In genomic region chr5:140109818-140110733, GRCh38 we compare ENCODE assay signal across 11 cellular contexts. TPM values are rescaled to one million over a fixed set of nuclear protein-coding genes. Genes with fewer than 3 reads are reported as not detected.
DNase-seq lines count a peak whose midpoint lies in the region; ATAC-seq and TF ChIP-seq lines count a peak whose summit lies in the region.
"Had no signal": no experiment of that assay in that cellular context is flagged by ENCODE, and none has a peak within 500 bp of the region (broad histone marks: within the 10 kb centered on the region; RNA-seq: fewer than 3 reads in every experiment).

No MANE protein-coding gene starts in this region.

- BruUV-seq in OCI-LY7 (replicated peaks; lab: Mats Ljungman, UMichigan) (no TSS peak), mammary epithelial cell (replicated peaks; lab: Mats Ljungman, UMichigan) (no TSS peak)

- H3K27me3 ChIP-seq in mammary epithelial cell (ENCODE audit: insufficient read depth, low read length) = no peaks in the 10 kb centered on the region
- no peaks in the 10 kb centered on the region for H3K27me3 ChIP-seq in psoas muscle (ENCODE audit: insufficient read depth in 3 of 3, low read length in 2 of 3)
- H3K27me3 ChIP-seq: Peyer's patch had no signal

- peaks cover 56% of the 10 kb centered on the region for H3K4me1 Mint-ChIP-seq in activated CD4-positive, alpha-beta T cell treated with anti-CD3 and anti-CD28 coated beads, Interleukin-2, amount 10 ng/mL, durations not matched to agents 7 days and 5 days

- intact Hi-C loops in OCI-LY7 (cut with micrococcal nuclease; ENCODE audit: unreplicated experiment) = loop anchor here (5.0 to 10.0 kb wide), 4 partner anchors 38 to 545 kb away; partner anchors contain the start of genes ANKHD1, HBEGF and UBE2D2
- intact Hi-C loops in mammary epithelial cell (cut with micrococcal nuclease) = loop anchor here (2.0 to 5.0 kb wide), 2 partner anchors 32 to 35 kb away; no protein-coding TSS in a partner anchor
- intact Hi-C loops in psoas muscle (cut with DNase I) = loop anchor here (5.0 kb wide), 1 partner anchor 37 kb away; no protein-coding TSS in a partner anchor

- dilution Hi-C loops in mammary epithelial cell (cut with HindIII; ENCODE audit: low sequenced_read_pairs) = no loop called here

- 83% methylated on average over 2 of the region's 2 CpGs for WGBS in mammary epithelial cell (ENCODE audit: low coverage, missing lambda C conversion rate)
- 94 to 95% (median 94%) methylated on average over 2 of the region's 2 CpGs for WGBS in psoas muscle, 3 donors

- H3K27me3 Mint-ChIP-seq in activated CD4-positive, alpha-beta T cell treated with anti-CD3 and anti-CD28 coated beads, Interleukin-2, amount 10 ng/mL, durations not matched to agents 7 days and 5 days = peaks cover 30% of the 10 kb centered on the region

- H3K9ac ChIP-seq in mammary epithelial cell (ENCODE audit: insufficient read depth, low read length) = no peak overlapping the region

- H3K79me2 ChIP-seq in OCI-LY7 (ENCODE audit: insufficient read depth, low read depth, low read length) (peaks cover 56% of the 10 kb centered on the region), mammary epithelial cell (ENCODE audit: insufficient read depth, low read length) (peaks cover 69% of the 10 kb centered on the region)

- in situ Hi-C loops in mammary epithelial cell (cut with MboI; ENCODE audit: low sequenced_read_pairs in 2 of 2) = no loop called here

- H4K20me1 ChIP-seq in OCI-LY7 (ENCODE audit: insufficient read depth, low read length) = peaks cover 16% of the 10 kb centered on the region
- no peaks in the 10 kb centered on the region for H4K20me1 ChIP-seq in mammary epithelial cell (ENCODE audit: insufficient read depth, low read length)

- no peaks in the 10 kb centered on the region for H3K9me3 Mint-ChIP-seq in activated CD4-positive, alpha-beta T cell treated with anti-CD3 and anti-CD28 coated beads, Interleukin-2, amount 10 ng/mL, durations not matched to agents 7 days and 5 days

- H3K36me3 ChIP-seq in OCI-LY7 (ENCODE audit: insufficient read depth, low read length) (0 out of 2 replicates have a peak, but pooled peaks cover 2% of the 10 kb centered on the region), mammary epithelial cell (ENCODE audit: insufficient read depth, low read length) (no peaks in the 10 kb centered on the region), psoas muscle (ENCODE audit: insufficient read depth in 1 of 2, low read depth in 1 of 2) (no peaks in the 10 kb centered on the region)
- H3K36me3 ChIP-seq: Peyer's patch had no signal

- H3K9me2 ChIP-seq in OCI-LY7 (ENCODE audit: insufficient read depth, low read length) = no peaks in the 10 kb centered on the region

- ATAC-seq in psoas muscle (no peak), HG03439 (IDR thresholded peaks at IDR 0.05; ENCODE audit: unreplicated experiment) (no peak)

- POLR2A ChIA-PET in activated CD4-positive, alpha-beta T cell treated with anti-CD3 and anti-CD28 coated beads, Interleukin-2, amount 10 ng/mL, durations not matched to agents 7 days and 5 days (lab: Charles Lee) = no interaction called here
- POLR2A ChIA-PET in OCI-LY7 (lab: Charles Lee) = interaction anchor here (0.6 kb wide), 2 partner anchors 325 to 855 kb away, joined by 3 to 4 read pairs; no protein-coding TSS in a partner anchor

- no peak overlapping the region for H2AFZ ChIP-seq in OCI-LY7 (ENCODE audit: low read length)
- H2AFZ ChIP-seq in mammary epithelial cell (ENCODE audit: low read depth, low read length) = no peak overlapping the region

- TF ChIP-seq CTCF in OCI-LY7 (conservative IDR thresholded peaks at IDR 0.05; ENCODE audit: low read length) (no peak), mammary epithelial cell (conservative IDR thresholded peaks at IDR 0.05 in 1 of 2, IDR thresholded peaks at IDR 0.05 in 1 of 2; ENCODE audit: extremely low read depth in 1 of 2, insufficient read depth in 1 of 2, low read depth in 1 of 2, low read length in 2 of 2) (no peak), psoas muscle (IDR thresholded peaks at IDR 0.05) (no peak)

- H3K9me3 ChIP-seq in OCI-LY7 (ENCODE audit: low read length) = no peaks in the 10 kb centered on the region
- H3K9me3 ChIP-seq in mammary epithelial cell (replicated peaks; ENCODE audit: insufficient read depth, low read length) = no peaks in the 10 kb centered on the region
- no peaks in the 10 kb centered on the region for H3K9me3 ChIP-seq in psoas muscle
- H3K9me3 ChIP-seq: Peyer's patch had no signal

- peak overlapping the region; percentile 95 for H3K4me2 ChIP-seq in OCI-LY7 (ENCODE audit: low read length)
- H3K4me2 ChIP-seq in mammary epithelial cell (ENCODE audit: insufficient read depth, low read depth, low read length) = peak overlapping the region; percentile 86

- peak overlapping the region; percentile 91 for H3K4me3 Mint-ChIP-seq in activated CD4-positive, alpha-beta T cell treated with anti-CD3 and anti-CD28 coated beads, Interleukin-2, amount 10 ng/mL, durations not matched to agents 7 days and 5 days

- H3K27ac ChIP-seq in OCI-LY7 (ENCODE audit: low read depth, low read length, poor library complexity, severe bottlenecking) (no peak overlapping the region), mammary epithelial cell (ENCODE audit: insufficient read depth, low read depth, low read length) (no peak overlapping the region), psoas muscle (peak overlapping the region; percentile 7)

- peaks cover 10% of the 10 kb centered on the region for H3K36me3 Mint-ChIP-seq in activated CD4-positive, alpha-beta T cell treated with anti-CD3 and anti-CD28 coated beads, Interleukin-2, amount 10 ng/mL, durations not matched to agents 7 days and 5 days (ENCODE audit: low read depth)

- H3K4me1 ChIP-seq in OCI-LY7 (ENCODE audit: insufficient read depth, low read length, poor library complexity, severe bottlenecking) = peaks cover 53% of the 10 kb centered on the region
- peaks cover 22% of the 10 kb centered on the region for H3K4me1 ChIP-seq in mammary epithelial cell (ENCODE audit: insufficient read depth, low read length)
- H3K4me1 ChIP-seq in psoas muscle = peaks cover 49% of the 10 kb centered on the region

- CTCF ChIA-PET in activated CD4-positive, alpha-beta T cell treated with anti-CD3 and anti-CD28 coated beads, Interleukin-2, amount 10 ng/mL, durations not matched to agents 7 days and 5 days (lab: Charles Lee) = no interaction called here
- CTCF ChIA-PET in OCI-LY7 (lab: Charles Lee; ENCODE audit: unreplicated experiment) = no interaction called here
- CTCF ChIA-PET in mammary epithelial cell (lab: Charles Lee; ENCODE audit: low non-redundant PET) = interaction anchor here (0.7 kb wide), 1 partner anchor 629 kb away, joined by 5 read pairs; no protein-coding TSS in a partner anchor

- H3K4me3 ChIP-seq in OCI-LY7 (ENCODE audit: low read depth, low read length, poor library complexity, severe bottlenecking) (peak overlapping the region; percentile 96), mammary epithelial cell (replicated peaks in 1 of 3; ENCODE audit: insufficient read depth in 1 of 3, low read depth in 2 of 3, low read length in 3 of 3) (peak overlapping the region in 1 of 3 experiments; percentile 17), psoas muscle (peak overlapping the region; percentile 84)

- DNase-seq in activated CD4-positive, alpha-beta T cell treated with anti-CD3 and anti-CD28 coated beads, Interleukin-2, amount 10 ng/mL, durations not matched to agents 7 days and 5 days = no peak
- no peak for DNase-seq in activated CD4-positive, alpha-beta T cell treated with anti-CD3 and anti-CD28 coated beads for 1 hour
- DNase-seq in OCI-LY7 (ENCODE audit: low spot score) (no peak), mammary epithelial cell (no peak), psoas muscle (no peak), kidney tubule cell (ENCODE audit: low spot score) (no peak), RPMI8226 (no peak)
- DNase-seq: effector memory CD4-positive, alpha-beta T cell; NCI-H2081 had no signal

- H3K27ac Mint-ChIP-seq in activated CD4-positive, alpha-beta T cell treated with anti-CD3 and anti-CD28 coated beads, Interleukin-2, amount 10 ng/mL, durations not matched to agents 7 days and 5 days = no peak overlapping the region

RNA-seq across cellular contexts. Expression of gene PURA, which starts 3.8 kb away (rescaled TPM):
- total RNA-seq in activated CD4-positive, alpha-beta T cell treated with anti-CD3 and anti-CD28 coated beads, Interleukin-2, amount 10 ng/mL, durations not matched to agents 7 days and 5 days = 10 to 100 TPM; 15.5 to 15.7 TPM
- 19.3 and 19.7 TPM in 2 replicates for total RNA-seq in OCI-LY7 (2014; rRNA removed; shearing (Covaris generic))
- total RNA-seq in OCI-LY7 (2022) = 19.0 and 20.7 TPM in 2 replicates
- total RNA-seq in mammary epithelial cell = 10 to 100 TPM; 10.8 to 15.2 TPM
- 3.3 TPM for polyA plus RNA-seq in mammary epithelial cell
- polyA minus RNA-seq in mammary epithelial cell = 5.6 TPM
- 10 to 100 TPM; 11.8 to 20.4 (median 19.3) TPM for total RNA-seq in psoas muscle
- polyA plus RNA-seq in psoas muscle = 1 to 10 TPM; 3.2 to 8.8 (median 3.4) TPM

RNA-seq across cellular contexts. Expression of gene IGIP, which starts 15.7 kb away (rescaled TPM):
- 1 to 10 TPM; 5.1 to 5.3 TPM for total RNA-seq in activated CD4-positive, alpha-beta T cell treated with anti-CD3 and anti-CD28 coated beads, Interleukin-2, amount 10 ng/mL, durations not matched to agents 7 days and 5 days
- total RNA-seq in OCI-LY7 (2014; rRNA removed; shearing (Covaris generic)) = 3.0 and 3.3 TPM in 2 replicates
- total RNA-seq in OCI-LY7 (2022) (4.9 and 5.5 TPM in 2 replicates), mammary epithelial cell (1 to 10 TPM; 3.4 to 4.5 TPM), psoas muscle (10 to 100 TPM in 2 of 4 donors, 1 to 10 TPM in 2; 5.1 to 11.6 (median 9.3) TPM)
- polyA plus RNA-seq in mammary epithelial cell (0.62 TPM), psoas muscle (1 to 10 TPM; 3.5 to 6.8 (median 3.6) TPM)
- 4.4 TPM for polyA minus RNA-seq in mammary epithelial cell
